ENCODE assay signal across 8 cellular contexts in genomic region chr11:73217131-73217809, GRCh38. TPM values are rescaled to one million over a fixed set of nuclear protein-coding genes. Genes with fewer than 3 reads are reported as not detected.
A peak's percentile ranks its signal among the peaks of the same experiment; 100 is the strongest.
DNase-seq lines count a peak whose midpoint lies in the region; ATAC-seq, FAIRE-seq and TF ChIP-seq lines count a peak whose summit lies in the region.

No MANE protein-coding gene starts in this region.

- H3K27me3 ChIP-seq in Caco-2 (replicated peaks; ENCODE audit: control insufficient read depth, insufficient read depth, low read length) (no peaks in the 10 kb centered on the region), pancreas (no peaks in the 10 kb centered on the region)

- CTCF ChIA-PET in Caco-2 (lab: Charles Lee): interaction anchor here (0.6 to 5.2 kb wide), 6 partner anchors 11 to 22 kb away, joined by 3 to 25 read pairs (median 5); no protein-coding TSS in a partner anchor
- CTCF ChIA-PET in T-cell (lab: Charles Lee): no interaction called here

- no peak for FAIRE-seq in pancreas (lab: Jason Lieb, UNC)

- H3K36me3 Mint-ChIP-seq in Caco-2 (ENCODE audit: insufficient read depth, unreplicated experiment): no peaks in the 10 kb centered on the region
- H3K36me3 Mint-ChIP-seq in T-cell: no peaks in the 10 kb centered on the region
- H3K36me3 Mint-ChIP-seq in glutamatergic neuron (ENCODE audit: unreplicated experiment): no peaks in the 10 kb centered on the region

- H3K4me1 Mint-ChIP-seq in Caco-2 (ENCODE audit: low read depth, unreplicated experiment) (peaks cover 26% of the 10 kb centered on the region), T-cell (peaks cover 5 to 13% (median 8%) of the 10 kb centered on the region in 3 donors), glutamatergic neuron (ENCODE audit: low read depth, unreplicated experiment) (no peaks in the 10 kb centered on the region)

- TF ChIP-seq CTCF in Caco-2 (IDR thresholded peaks at IDR 0.05; ENCODE audit: insufficient read depth in 1 of 2, low read depth in 1 of 2, low read length in 1 of 2, severe bottlenecking in 1 of 2, unreplicated experiment in 1 of 2) (no peak), glutamatergic neuron (IDR thresholded peaks at IDR 0.05; ENCODE audit: partially characterized antibody, unreplicated experiment) (no peak), pancreas (IDR thresholded peaks at IDR 0.05) (no peak)

- H3K36me3 ChIP-seq in Caco-2 (ENCODE audit: control insufficient read depth, insufficient read depth, low read length) (no peaks in the 10 kb centered on the region), pancreas (no peaks in the 10 kb centered on the region)

- WGBS in pancreas, 2 donors: 50 to 63% methylated on average over 15 of the region's 15 CpGs

- DNase-seq in Caco-2: no peak
- no peak for DNase-seq in T-cell
- no peak for DNase-seq in glutamatergic neuron
- peak in 4 of 6 donors; percentile 41 to 64 (median 52) for DNase-seq in pancreas
- no peak for DNase-seq in NCI-H1105 (lab: John Stamatoyannopoulos, UW)
- no peak for DNase-seq in NK-92 treated with Interleukin-12 subunit alpha and Interleukin-12 subunit beta, amount 100 ng/mL, for 24 hours (lab: John Stamatoyannopoulos, UW)

- H3K27ac Mint-ChIP-seq in Caco-2 (ENCODE audit: unreplicated experiment): peak overlapping the region; percentile 40
- peak overlapping the region in 1 of 2 donors; percentile 40 for H3K27ac Mint-ChIP-seq in T-cell
- no peak overlapping the region for H3K27ac Mint-ChIP-seq in glutamatergic neuron (ENCODE audit: unreplicated experiment)

- BruUV-seq in Caco-2 (replicated peaks; lab: Mats Ljungman, UMichigan): TSS peak; percentile 52

- ATAC-seq in T-cell (replicated peaks in 1 of 4): no peak
- peak; percentile 18 to 44 (median 34) for ATAC-seq in pancreas
- ATAC-seq in GM19455 (IDR thresholded peaks at IDR 0.05; ENCODE audit: unreplicated experiment): no peak
- ATAC-seq in HG03159 (IDR thresholded peaks at IDR 0.05; ENCODE audit: unreplicated experiment): no peak

- peak overlapping the region in 2 of 4 donors; percentile 12 to 33 for H3K27ac ChIP-seq in pancreas

- H3K27me3 Mint-ChIP-seq in Caco-2 (ENCODE audit: insufficient read depth, unreplicated experiment) (no peaks in the 10 kb centered on the region), T-cell (peaks cover 14 to 36% of the 10 kb centered on the region in 2 donors), glutamatergic neuron (ENCODE audit: unreplicated experiment) (peaks cover 12% of the 10 kb centered on the region)

- H3K4me3 Mint-ChIP-seq in Caco-2 (ENCODE audit: unreplicated experiment) (peak overlapping the region; percentile 81), T-cell (peak overlapping the region; percentile 34 to 65 (median 49)), glutamatergic neuron (ENCODE audit: unreplicated experiment) (peak overlapping the region; percentile 45)

- POLR2A ChIA-PET in Caco-2 (lab: Charles Lee) (interaction anchor here (1.4 kb wide), 1 partner anchor 11 kb away, joined by 4 read pairs; no protein-coding TSS in a partner anchor), T-cell (lab: Charles Lee) (no interaction called here)

- H3K4me3 ChIP-seq in Caco-2 (ENCODE audit: low read depth, low read length): no peak overlapping the region
- H3K4me3 ChIP-seq in pancreas: peak overlapping the region in 3 of 4 donors; percentile 41 to 51 (median 44)

- H3K4me1 ChIP-seq in Caco-2 (peaks cover 44% of the 10 kb centered on the region), pancreas (peaks cover 0 to 15% (median 0%) of the 10 kb centered on the region in 3 donors)

- no peaks in the 10 kb centered on the region for H3K9me3 ChIP-seq in Caco-2
- H3K9me3 ChIP-seq in pancreas: no peaks in the 10 kb centered on the region

- H3K9me3 Mint-ChIP-seq in Caco-2 (ENCODE audit: unreplicated experiment): no peaks in the 10 kb centered on the region
- H3K9me3 Mint-ChIP-seq in T-cell: no peaks in the 10 kb centered on the region
- peaks cover 4% of the 10 kb centered on the region for H3K9me3 Mint-ChIP-seq in glutamatergic neuron (ENCODE audit: unreplicated experiment)

- intact Hi-C loops in Caco-2 (cut with micrococcal nuclease; ENCODE audit: unreplicated experiment): no loop called here
- intact Hi-C loops in pancreas (cut with DNase I): no loop called here

RNA-seq across cellular contexts. Expression of gene P2RY2, which starts 0.8 kb away (rescaled TPM):
- total RNA-seq in Caco-2 (2022): 10.4 and 11.4 TPM in 2 replicates
- total RNA-seq in T-cell: under 1 TPM in 1 of 5 donors, not detected in 4; 0.12 TPM
- 0.69 TPM for total RNA-seq in glutamatergic neuron (ENCODE audit: unreplicated experiment)
- total RNA-seq in pancreas: 1 to 10 TPM in 1 of 6 donors, under 1 TPM in 5; 0.24 to 2.0 (median 0.63) TPM
- polyA plus RNA-seq in pancreas: under 1 TPM; 0.38 to 0.56 TPM

RNA-seq across cellular contexts. Expression of gene P2RY6, which starts 54.9 kb away (rescaled TPM):
- total RNA-seq in Caco-2 (2022) (48.4 and 55.7 TPM in 2 replicates), T-cell (1 to 10 TPM in 1 of 5 donors, not detected in 4; 1.4 TPM), glutamatergic neuron (ENCODE audit: unreplicated experiment) (not detected), pancreas (1 to 10 TPM in 2 of 6 donors, under 1 TPM in 3, not detected in 1; 0.24 to 4.1 (median 0.98) TPM)
- polyA plus RNA-seq in pancreas: under 1 TPM; 0.49 to 0.99 TPM

Comparison
In these comparisons a context has a peak if more than half of its experiments do, and no peak if none do; other contexts are left out.
1. DNase-seq: peak in pancreas (4 of 6); none in Caco-2 (0 of 2), T-cell (0 of 34), glutamatergic neuron (single experiment), NCI-H1105 (single experiment) and NK-92 treated with Interleukin-12 subunit alpha and Interleukin-12 subunit beta, amount 100 ng/mL, for 24 hours (single experiment).
2. ATAC-seq: peak in pancreas (4 of 4); none in T-cell (0 of 4), GM19455 (single experiment) and HG03159 (single experiment).
3. Peak in every context shown above with its lines, with median percentiles within 50 percentile points of each other: H3K4me3 Mint-ChIP-seq.